Comparison of ENCODE assay signal across 20 cellular contexts in the genomic region with DNA sequence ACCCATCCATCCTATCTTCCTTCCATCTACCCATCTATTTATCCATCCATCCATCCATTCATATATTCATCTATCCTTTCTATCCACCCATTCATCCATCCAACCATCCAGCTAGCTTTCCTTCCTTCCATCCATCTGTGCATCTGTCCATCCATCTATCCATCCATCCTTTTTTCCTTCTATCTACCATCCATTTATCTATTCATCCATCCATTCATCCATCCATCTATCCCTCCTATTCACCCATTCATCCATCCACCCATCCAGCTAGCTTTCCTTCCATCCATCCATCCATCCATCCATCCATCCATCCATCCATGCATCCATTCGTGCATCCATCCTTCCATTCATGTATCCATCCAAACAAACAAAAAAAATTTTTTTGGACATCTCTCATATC.
DNase-seq lines count a peak whose midpoint lies in the region; ATAC-seq and TF ChIP-seq lines count a peak whose summit lies in the region.
"Had no signal": no experiment of that assay in that cellular context is flagged by ENCODE, and none has a peak within 500 bp of the region (broad histone marks: within the 10 kb centered on the region; RNA-seq: fewer than 3 reads in every experiment).

No MANE protein-coding gene starts in this region.

- H3K9me3 ChIP-seq in BE2C (no peaks in the 10 kb centered on the region), sigmoid colon (peaks cover 0 to 11% (median 3%) of the 10 kb centered on the region in 4 donors)
- H3K9me3 ChIP-seq: HAP-1 had no signal

- peaks cover 5% of the 10 kb centered on the region for H3K9me3 Mint-ChIP-seq in activated naive CD8-positive, alpha-beta T cell treated with anti-CD3 and anti-CD28 coated beads, Interleukin-2, amount 10 ng/mL, durations not matched to agents 7 days and 5 days
- peaks cover 10% of the 10 kb centered on the region for H3K9me3 Mint-ChIP-seq in activated naive CD8-positive, alpha-beta T cell treated with anti-CD3 and anti-CD28 coated beads, Interleukin-2, amount 50 U/mL, for 24 hours

- H3K27me3 ChIP-seq in layer of hippocampus (ENCODE audit: control insufficient read depth, insufficient read depth, low read length) (no peaks in the 10 kb centered on the region), BE2C (no peaks in the 10 kb centered on the region), sigmoid colon (no peaks in the 10 kb centered on the region)
- H3K27me3 ChIP-seq: BLaER1 treated with 17β-estradiol and CSF1 and Interleukin-3, amounts not matched to agents 10 nM and 100 nM had no signal

- TF ChIP-seq POLR2A in sigmoid colon (IDR thresholded peaks at IDR 0.05) = no peak

- no peak for TF ChIP-seq EP300 in sigmoid colon (IDR thresholded peaks at IDR 0.05)

- intact Hi-C loops in sigmoid colon (cut with DNase I) = no loop called here

- POLR2A ChIA-PET in activated naive CD8-positive, alpha-beta T cell treated with anti-CD3 and anti-CD28 coated beads, Interleukin-2, amount 10 ng/mL, durations not matched to agents 7 days and 5 days (lab: Charles Lee) = no interaction called here

- peak overlapping the region; percentile 83 for H3K27ac ChIP-seq in cingulate gyrus (ENCODE audit: low read depth, low read length)
- H3K27ac ChIP-seq in layer of hippocampus (ENCODE audit: low read depth, low read length) = peak overlapping the region; percentile 23
- no peak overlapping the region for H3K27ac ChIP-seq in sigmoid colon
- H3K27ac ChIP-seq: 22Rv1; BLaER1 treated with 17β-estradiol and CSF1 and Interleukin-3, amounts not matched to agents 10 nM and 100 nM had no signal

- no peak for ATAC-seq in activated naive CD8-positive, alpha-beta T cell treated with anti-CD3 and anti-CD28 coated beads, Interleukin-2, amount 10 ng/mL, durations not matched to agents 7 days and 5 days (ENCODE audit: low read depth)
- no peak for ATAC-seq in activated naive CD8-positive, alpha-beta T cell treated with anti-CD3 and anti-CD28 coated beads, Interleukin-2, amount 50 U/mL, for 24 hours
- no peak for ATAC-seq in GM18909 (IDR thresholded peaks at IDR 0.05; ENCODE audit: poor library complexity, unreplicated experiment)
- ATAC-seq: GM12878, GM23338 had no signal

- H3K27ac Mint-ChIP-seq in activated naive CD8-positive, alpha-beta T cell treated with anti-CD3 and anti-CD28 coated beads, Interleukin-2, amount 10 ng/mL, durations not matched to agents 7 days and 5 days = peak overlapping the region; percentile 3
- H3K27ac Mint-ChIP-seq in activated naive CD8-positive, alpha-beta T cell treated with anti-CD3 and anti-CD28 coated beads, Interleukin-2, amount 50 U/mL, for 24 hours = no peak overlapping the region
- H3K27ac Mint-ChIP-seq: B cell; CD14-positive monocyte; CD4-positive, alpha-beta T cell; CD8-positive, alpha-beta memory T cell; GM23338 had no signal

- no peaks in the 10 kb centered on the region for H3K27me3 Mint-ChIP-seq in activated naive CD8-positive, alpha-beta T cell treated with anti-CD3 and anti-CD28 coated beads, Interleukin-2, amount 10 ng/mL, durations not matched to agents 7 days and 5 days
- no peaks in the 10 kb centered on the region for H3K27me3 Mint-ChIP-seq in activated naive CD8-positive, alpha-beta T cell treated with anti-CD3 and anti-CD28 coated beads, Interleukin-2, amount 50 U/mL, for 24 hours
- H3K27me3 Mint-ChIP-seq: B cell had no signal

- no peaks in the 10 kb centered on the region for H3K4me1 Mint-ChIP-seq in activated naive CD8-positive, alpha-beta T cell treated with anti-CD3 and anti-CD28 coated beads, Interleukin-2, amount 10 ng/mL, durations not matched to agents 7 days and 5 days
- no peaks in the 10 kb centered on the region for H3K4me1 Mint-ChIP-seq in activated naive CD8-positive, alpha-beta T cell treated with anti-CD3 and anti-CD28 coated beads, Interleukin-2, amount 50 U/mL, for 24 hours
- H3K4me1 Mint-ChIP-seq: B cell; CD14-positive monocyte; CD8-positive, alpha-beta memory T cell had no signal

- H3K4me1 ChIP-seq in BE2C (no peaks in the 10 kb centered on the region; the same call in 1 of the 2 replicates), sigmoid colon (no peaks in the 10 kb centered on the region)
- H3K4me1 ChIP-seq: HAP-1 had no signal

- H3K4me3 ChIP-seq in BE2C (ENCODE audit: low read depth, low read length) = no peak overlapping the region
- H3K4me3 ChIP-seq in sigmoid colon = no peak overlapping the region
- H3K4me3 ChIP-seq: BLaER1 treated with 17β-estradiol and CSF1 and Interleukin-3, amounts not matched to agents 10 nM and 100 nM; GM12878; GM23338; HAP-1 had no signal

- H3K4me3 Mint-ChIP-seq in activated naive CD8-positive, alpha-beta T cell treated with anti-CD3 and anti-CD28 coated beads, Interleukin-2, amount 10 ng/mL, durations not matched to agents 7 days and 5 days = no peak overlapping the region
- H3K4me3 Mint-ChIP-seq in activated naive CD8-positive, alpha-beta T cell treated with anti-CD3 and anti-CD28 coated beads, Interleukin-2, amount 50 U/mL, for 24 hours = no peak overlapping the region
- H3K4me3 Mint-ChIP-seq: B cell; CD14-positive monocyte; CD4-positive, alpha-beta T cell; CD8-positive, alpha-beta memory T cell; GM23338 had no signal

- TF ChIP-seq CTCF in BE2C (IDR thresholded peaks at IDR 0.05; ENCODE audit: low read depth, low read length) (no peak), sigmoid colon (IDR thresholded peaks at IDR 0.05) (no peak)

- no peaks in the 10 kb centered on the region for H3K36me3 Mint-ChIP-seq in activated naive CD8-positive, alpha-beta T cell treated with anti-CD3 and anti-CD28 coated beads, Interleukin-2, amount 10 ng/mL, durations not matched to agents 7 days and 5 days
- H3K36me3 Mint-ChIP-seq in activated naive CD8-positive, alpha-beta T cell treated with anti-CD3 and anti-CD28 coated beads, Interleukin-2, amount 50 U/mL, for 24 hours (ENCODE audit: low read depth) = no peaks in the 10 kb centered on the region
- H3K36me3 Mint-ChIP-seq: CD14-positive monocyte had no signal

- no peak for DNase-seq in activated naive CD8-positive, alpha-beta T cell treated with anti-CD3 and anti-CD28 coated beads, Interleukin-2, amount 10 ng/mL, durations not matched to agents 7 days and 5 days
- DNase-seq in activated naive CD8-positive, alpha-beta T cell treated with anti-CD3 and anti-CD28 coated beads, Interleukin-2, amount 50 U/mL, for 24 hours = no peak
- DNase-seq in BE2C = no peak
- no peak for DNase-seq in sigmoid colon
- DNase-seq: CD4-positive, alpha-beta T cell; CD8-positive, alpha-beta memory T cell; DMS 273 treated with DMSO at 0.1 percent for 48 hours; DMS79; EL; GDM1 had no signal

- 75 to 92% methylated on average over 1 of the region's 1 CpG for WGBS in sigmoid colon, 2 donors

- H3K36me3 ChIP-seq in BE2C = no peaks in the 10 kb centered on the region
- H3K36me3 ChIP-seq in sigmoid colon = no peaks in the 10 kb centered on the region
- H3K36me3 ChIP-seq: HAP-1 had no signal

Comparison
In these comparisons a context has a peak if more than half of its experiments do, and no peak if none do; other contexts are left out.
1. H3K27ac ChIP-seq: peak in cingulate gyrus (single experiment) and layer of hippocampus (single experiment); none in sigmoid colon (0 of 4).